25 cellular contexts compared by ENCODE assay signal in genomic region chr4:17670423-17670822, GRCh38.
"Had no signal": no experiment of that assay in that cellular context is flagged by ENCODE, and none has a peak within 500 bp of the region (broad histone marks: within the 10 kb centered on the region; RNA-seq: fewer than 3 reads in every experiment).

No MANE protein-coding gene starts in this region.

- H3K27ac ChIP-seq: coronary artery, esophagus squamous epithelium, heart right ventricle, neural progenitor cell, parathyroid adenoma, psoas muscle, sigmoid colon, testis, tibial artery had no signal

- H3K9me3 Mint-ChIP-seq: type B pancreatic cell had no signal

- H3K4me1 ChIP-seq: esophagus squamous epithelium, neural progenitor cell, psoas muscle, sigmoid colon, testis, tibial artery had no signal

- DNase-seq: dermis blood vessel endothelial cell; effector memory CD4-positive, alpha-beta T cell; esophagus squamous epithelium; foreskin melanocyte; glutamatergic neuron; heart right ventricle; hippocampal formation; mesenchymal stem cell; midbrain; naive thymus-derived CD4-positive, alpha-beta T cell; psoas muscle; right cardiac atrium; sigmoid colon; stimulated activated CD4-positive, alpha-beta T cell treated with anti-CD3 and anti-CD28 coated beads, Interleukin-4, amount 100 ng/mL, for 4 hours; stimulated activated naive CD8-positive, alpha-beta T cell treated with anti-CD3 and anti-CD28 coated beads, Interleukin-15, Interleukin-2, amounts not matched to agents 100 U/mL and 50 U/mL, for 24 hours; substantia nigra; testis; tibial artery had no signal

- H3K36me3 Mint-ChIP-seq: neural progenitor cell; stimulated activated memory B cell treated with anti-CD40 and anti-IgM and Interleukin-4, amounts not matched to agents 10 μg/mL and 1 μg/mL and 100 μg/mL, for 72 hours; type B pancreatic cell had no signal

- H3K4me3 Mint-ChIP-seq: naive thymus-derived CD4-positive, alpha-beta T cell; nephron; neural progenitor cell; stimulated activated memory B cell treated with anti-CD40 and anti-IgM and Interleukin-4, amounts not matched to agents 10 μg/mL and 1 μg/mL and 100 μg/mL, for 72 hours; type B pancreatic cell had no signal

- H3K36me3 ChIP-seq: esophagus squamous epithelium, heart right ventricle, neural progenitor cell, sigmoid colon, tibial artery had no signal

- H3K27ac Mint-ChIP-seq: naive thymus-derived CD4-positive, alpha-beta T cell; nephron; neural progenitor cell; stimulated activated memory B cell treated with anti-CD40 and anti-IgM and Interleukin-4, amounts not matched to agents 10 μg/mL and 1 μg/mL and 100 μg/mL, for 72 hours; type B pancreatic cell had no signal

- ATAC-seq: heart right ventricle; left lobe of liver; naive thymus-derived CD4-positive, alpha-beta T cell; psoas muscle; right cardiac atrium; stimulated activated memory B cell treated with anti-CD40 and anti-IgM and Interleukin-4, amounts not matched to agents 10 μg/mL and 1 μg/mL and 100 μg/mL, for 72 hours; stimulated activated naive CD8-positive, alpha-beta T cell treated with anti-CD3 and anti-CD28 coated beads, Interleukin-15, Interleukin-2, amounts not matched to agents 100 U/mL and 50 U/mL, for 24 hours had no signal

- H3K27me3 ChIP-seq: esophagus squamous epithelium, neural progenitor cell, sigmoid colon, testis, tibial artery had no signal

- H3K9me3 ChIP-seq: esophagus squamous epithelium, psoas muscle, testis had no signal

- H3K4me1 Mint-ChIP-seq: nephron, neural progenitor cell had no signal

- H3K4me3 ChIP-seq: coronary artery, esophagus squamous epithelium, heart right ventricle, neural progenitor cell, psoas muscle, sigmoid colon, testis, tibial artery had no signal
